ENCODE assay signal across 11 cellular contexts in the genomic region with DNA sequence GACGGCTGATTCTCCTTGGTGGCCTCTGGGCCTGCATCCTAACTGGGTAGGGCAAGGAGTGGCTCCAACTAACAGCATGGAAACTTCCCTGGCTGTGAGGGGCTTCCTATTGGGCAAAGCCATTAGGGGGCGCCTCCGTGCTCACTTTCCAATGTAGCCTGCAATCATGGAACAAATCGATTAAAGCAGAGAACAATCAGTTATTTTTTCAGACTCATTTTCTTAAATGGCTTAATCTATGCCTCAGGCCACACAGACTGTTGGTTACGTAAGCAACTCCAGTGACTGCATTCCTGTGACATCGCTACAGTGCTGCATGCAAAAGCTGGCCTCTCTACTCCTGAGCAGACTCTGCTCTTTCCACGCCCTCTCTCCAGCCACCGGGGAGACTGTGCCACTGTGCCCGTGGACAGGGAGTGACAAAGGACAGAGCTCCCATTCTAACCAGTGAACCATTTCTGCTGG.
DNase-seq lines count a peak whose midpoint lies in the region; ATAC-seq and TF ChIP-seq lines count a peak whose summit lies in the region.
"Had no signal": no experiment of that assay in that cellular context is flagged by ENCODE, and none has a peak within 500 bp of the region (broad histone marks: within the 10 kb centered on the region; RNA-seq: fewer than 3 reads in every experiment).

No MANE protein-coding gene starts in this region.

- H3K4me1 Mint-ChIP-seq in glutamatergic neuron (ENCODE audit: low read depth, unreplicated experiment) (peaks cover 25% of the 10 kb centered on the region), type B pancreatic cell (ENCODE audit: unreplicated experiment) (peaks cover 7% of the 10 kb centered on the region)
- no peaks in the 10 kb centered on the region for H3K4me1 Mint-ChIP-seq in activated T-helper 2 cell treated with anti-CD3 and anti-CD28 coated beads, Interferon-gamma antibody, Interleukin-2, Interleukin-4, amounts not matched to agents 10 μg/mL and 5 μg/mL and 100 μg/mL, durations not matched to agents 14 hours and 24 hours and 36 hours (ENCODE audit: low read depth)
- H3K4me1 Mint-ChIP-seq: CD8-positive, alpha-beta memory T cell had no signal

- peaks cover 4% of the 10 kb centered on the region for H3K9me3 Mint-ChIP-seq in glutamatergic neuron (ENCODE audit: unreplicated experiment)
- H3K9me3 Mint-ChIP-seq in type B pancreatic cell, result peaks cover 6% of the 10 kb centered on the region
- no peaks in the 10 kb centered on the region for H3K9me3 Mint-ChIP-seq in activated T-helper 2 cell treated with anti-CD3 and anti-CD28 coated beads, Interferon-gamma antibody, Interleukin-2, Interleukin-4, amounts not matched to agents 10 μg/mL and 5 μg/mL and 100 μg/mL, durations not matched to agents 14 hours and 24 hours and 36 hours

- TF ChIP-seq CTCF in glutamatergic neuron (IDR thresholded peaks at IDR 0.05; ENCODE audit: partially characterized antibody, unreplicated experiment) (peak; percentile 8), type B pancreatic cell (conservative IDR thresholded peaks at IDR 0.05) (peak; percentile 53)

- peaks cover 2% of the 10 kb centered on the region for H3K27me3 Mint-ChIP-seq in glutamatergic neuron (ENCODE audit: unreplicated experiment)
- H3K27me3 Mint-ChIP-seq in type B pancreatic cell, result peaks cover 4% of the 10 kb centered on the region
- H3K27me3 Mint-ChIP-seq in activated T-helper 2 cell treated with anti-CD3 and anti-CD28 coated beads, Interferon-gamma antibody, Interleukin-2, Interleukin-4, amounts not matched to agents 10 μg/mL and 5 μg/mL and 100 μg/mL, durations not matched to agents 14 hours and 24 hours and 36 hours (ENCODE audit: low read depth), result peaks cover 12% of the 10 kb centered on the region

- intact Hi-C loops in Right ventricle myocardium superior (cut with DNase I) (no loop called here), cardiac septum (cut with DNase I) (no loop called here)
- intact Hi-C loops in activated T-helper 2 cell treated with anti-CD3 and anti-CD28 coated beads, Interferon-gamma antibody, Interleukin-2, Interleukin-4, amounts not matched to agents 10 μg/mL and 5 μg/mL and 100 μg/mL, durations not matched to agents 14 hours and 24 hours and 36 hours (cut with micrococcal nuclease), result no loop called here

- DNase-seq in Right ventricle myocardium superior (no peak), cardiac septum (ENCODE audit: low spot score) (no peak), SW480 (ENCODE audit: low spot score) (peak; percentile 10), glutamatergic neuron (peak; percentile 47), type B pancreatic cell (ENCODE audit: extremely low spot score, unreplicated experiment) (no peak)
- DNase-seq in activated T-helper 2 cell treated with anti-CD3 and anti-CD28 coated beads, Interferon-gamma antibody, Interleukin-2, Interleukin-4, amounts not matched to agents 10 μg/mL and 5 μg/mL and 100 μg/mL, durations not matched to agents 14 hours and 24 hours and 36 hours (ENCODE audit: low spot score), result no peak
- DNase-seq in stimulated activated CD4-positive, alpha-beta T cell treated with anti-CD3 and anti-CD28 coated beads, Interleukin-4, amount 100 ng/mL, for 4 hours, result no peak
- DNase-seq: activated CD4-positive, alpha-beta T cell treated with anti-CD3 and anti-CD28 coated beads for 48 hours; CD8-positive, alpha-beta memory T cell; central memory CD4-positive, alpha-beta T cell had no signal

- ATAC-seq in Right ventricle myocardium superior (ENCODE audit: poor library complexity) (peak; percentile 53), HG03457 (IDR thresholded peaks at IDR 0.05; ENCODE audit: unreplicated experiment) (no peak)

- H3K27ac Mint-ChIP-seq in glutamatergic neuron (ENCODE audit: unreplicated experiment) (no peak overlapping the region), type B pancreatic cell (peak overlapping the region; percentile 70)
- no peak overlapping the region for H3K27ac Mint-ChIP-seq in activated T-helper 2 cell treated with anti-CD3 and anti-CD28 coated beads, Interferon-gamma antibody, Interleukin-2, Interleukin-4, amounts not matched to agents 10 μg/mL and 5 μg/mL and 100 μg/mL, durations not matched to agents 14 hours and 24 hours and 36 hours
- H3K27ac Mint-ChIP-seq: CD8-positive, alpha-beta memory T cell had no signal

- H3K4me3 Mint-ChIP-seq in glutamatergic neuron (ENCODE audit: unreplicated experiment) (no peak overlapping the region), type B pancreatic cell (no peak overlapping the region)
- H3K4me3 Mint-ChIP-seq in activated T-helper 2 cell treated with anti-CD3 and anti-CD28 coated beads, Interferon-gamma antibody, Interleukin-2, Interleukin-4, amounts not matched to agents 10 μg/mL and 5 μg/mL and 100 μg/mL, durations not matched to agents 14 hours and 24 hours and 36 hours (ENCODE audit: low read depth), result no peak overlapping the region
- H3K4me3 Mint-ChIP-seq: CD8-positive, alpha-beta memory T cell had no signal

- H3K36me3 Mint-ChIP-seq in glutamatergic neuron (ENCODE audit: unreplicated experiment) (peaks cover 9% of the 10 kb centered on the region), type B pancreatic cell (no peaks in the 10 kb centered on the region)
- H3K36me3 Mint-ChIP-seq in activated T-helper 2 cell treated with anti-CD3 and anti-CD28 coated beads, Interferon-gamma antibody, Interleukin-2, Interleukin-4, amounts not matched to agents 10 μg/mL and 5 μg/mL and 100 μg/mL, durations not matched to agents 14 hours and 24 hours and 36 hours (ENCODE audit: low read depth), result no peaks in the 10 kb centered on the region
- H3K36me3 Mint-ChIP-seq: CD8-positive, alpha-beta memory T cell had no signal

Comparison
In these comparisons a context has a peak if more than half of its experiments do, and no peak if none do; other contexts are left out.
1. DNase-seq: peak in SW480 (single experiment) and glutamatergic neuron (single experiment); none in Right ventricle myocardium superior (single experiment), cardiac septum (single experiment), type B pancreatic cell (single experiment), activated T-helper 2 cell treated with anti-CD3 and anti-CD28 coated beads, Interferon-gamma antibody, Interleukin-2, Interleukin-4, amounts not matched to agents 10 μg/mL and 5 μg/mL and 100 μg/mL, durations not matched to agents 14 hours and 24 hours and 36 hours (single experiment) and stimulated activated CD4-positive, alpha-beta T cell treated with anti-CD3 and anti-CD28 coated beads, Interleukin-4, amount 100 ng/mL, for 4 hours (0 of 2).